ENCODE assay signal across 12 cellular contexts in genomic region chr16:10862432-10862831, GRCh38. TPM values are rescaled to one million over a fixed set of nuclear protein-coding genes. Genes with fewer than 3 reads are reported as not detected.
A peak's percentile ranks its signal among the peaks of the same experiment; 100 is the strongest.
DNase-seq lines count a peak whose midpoint lies in the region; ATAC-seq and TF ChIP-seq lines count a peak whose summit lies in the region.
"Had no signal": no experiment of that assay in that cellular context is flagged by ENCODE, and none has a peak within 500 bp of the region (broad histone marks: within the 10 kb centered on the region; RNA-seq: fewer than 3 reads in every experiment).

No MANE protein-coding gene starts in this region.

- TF ChIP-seq CTCF in A673 (conservative IDR thresholded peaks at IDR 0.05; ENCODE audit: low read depth, low read length): no peak

- no CpG with 5 or more reads among the region's 2 CpGs for WGBS in trophoblast cell (ENCODE audit: extremely low coverage, insufficient coverage, insufficient read length)

- H2BK12ac ChIP-seq in trophoblast cell (ENCODE audit: low read length): no peak overlapping the region

- BruUV-seq in A673 (replicated peaks; lab: Mats Ljungman, UMichigan): no TSS peak

- CTCF ChIA-PET in A673 (lab: Charles Lee): no interaction called here

- H3K4me1 ChIP-seq in trophoblast cell (ENCODE audit: control insufficient read depth in 1 of 2, insufficient read depth in 2 of 2, low read length in 2 of 2): no peaks in the 10 kb centered on the region
- H3K4me1 ChIP-seq in A673 (ENCODE audit: insufficient read depth, low read length, poor library complexity, severe bottlenecking): no peaks in the 10 kb centered on the region

- H3K36me3 ChIP-seq in trophoblast cell (ENCODE audit: control insufficient read depth in 1 of 2, insufficient read depth in 2 of 2, low read length in 2 of 2) (no peaks in the 10 kb centered on the region), A673 (ENCODE audit: insufficient read depth, low read length, poor library complexity, severe bottlenecking) (no peaks in the 10 kb centered on the region)

- H3K23ac ChIP-seq in trophoblast cell (ENCODE audit: low read length): no peak overlapping the region

- DNase-seq in GDM1 (lab: John Stamatoyannopoulos, UW) (peak; percentile 43), NOMO-1 (lab: John Stamatoyannopoulos, UW; ENCODE audit: unreplicated experiment in 2 of 2) (peak; percentile 50 to 77), trophoblast cell (peak; percentile 16 to 41), A673 (ENCODE audit: low spot score) (no peak)
- DNase-seq in activated T-helper 1 cell treated with anti-CD3 and anti-CD28 coated beads, Interleukin-12 subunit alpha, Interleukin-12 subunit beta, Interleukin-2, Interleukin-4 antibody, amounts not matched to agents 30 ng/mL and 10 ng/mL and 1 ng/mL, durations not matched to agents 14 hours and 24 hours and 36 hours (ENCODE audit: low spot score): no peak
- DNase-seq: NCI-H1417 treated with DMSO at 0.1 percent for 48 hours; stimulated activated naive CD4-positive, alpha-beta T cell had no signal

- H2AK5ac ChIP-seq in trophoblast cell (ENCODE audit: low read length): no peak overlapping the region

- H3K9ac ChIP-seq in trophoblast cell (ENCODE audit: low read length): no peak overlapping the region

- H3K27me3 Mint-ChIP-seq in dendritic cell treated with granulocyte-macrophage colony-stimulating factor and Interleukin-4, amounts not matched to agents 40 ng/mL and 50 ng/mL, for 4 days: no peaks in the 10 kb centered on the region
- H3K27me3 Mint-ChIP-seq in activated T-helper 1 cell treated with anti-CD3 and anti-CD28 coated beads, Interleukin-12 subunit alpha, Interleukin-12 subunit beta, Interleukin-2, Interleukin-4 antibody, amounts not matched to agents 30 ng/mL and 10 ng/mL and 1 ng/mL, durations not matched to agents 14 hours and 24 hours and 36 hours (ENCODE audit: insufficient read depth): peaks cover 32% of the 10 kb centered on the region

- no peak overlapping the region for H4K8ac ChIP-seq in trophoblast cell (ENCODE audit: low read depth, low read length)

- H4K91ac ChIP-seq in trophoblast cell (ENCODE audit: low read depth, low read length): no peak overlapping the region

- no peak overlapping the region for H2BK5ac ChIP-seq in trophoblast cell (ENCODE audit: low read depth, low read length, poor library complexity)

- H3K9me3 ChIP-seq in trophoblast cell (ENCODE audit: insufficient read depth, low read depth, low read length): peaks cover 6% of the 10 kb centered on the region
- H3K9me3 ChIP-seq in A673 (ENCODE audit: low read depth, low read length, poor library complexity, severe bottlenecking): no peaks in the 10 kb centered on the region

- peaks cover 17% of the 10 kb centered on the region for H3K36me3 Mint-ChIP-seq in dendritic cell treated with granulocyte-macrophage colony-stimulating factor and Interleukin-4, amounts not matched to agents 40 ng/mL and 50 ng/mL, for 4 days (ENCODE audit: low read depth)
- H3K36me3 Mint-ChIP-seq in activated T-helper 1 cell treated with anti-CD3 and anti-CD28 coated beads, Interleukin-12 subunit alpha, Interleukin-12 subunit beta, Interleukin-2, Interleukin-4 antibody, amounts not matched to agents 30 ng/mL and 10 ng/mL and 1 ng/mL, durations not matched to agents 14 hours and 24 hours and 36 hours (ENCODE audit: low read depth): no peaks in the 10 kb centered on the region

- intact Hi-C loops in dendritic cell treated with granulocyte-macrophage colony-stimulating factor and Interleukin-4, amounts not matched to agents 40 ng/mL and 50 ng/mL, for 4 days (cut with micrococcal nuclease): loop anchor here (2.0 kb wide), 1 partner anchor 16 kb away; no protein-coding TSS in a partner anchor
- intact Hi-C loops in activated T-helper 1 cell treated with anti-CD3 and anti-CD28 coated beads, Interleukin-12 subunit alpha, Interleukin-12 subunit beta, Interleukin-2, Interleukin-4 antibody, amounts not matched to agents 30 ng/mL and 10 ng/mL and 1 ng/mL, durations not matched to agents 14 hours and 24 hours and 36 hours (cut with micrococcal nuclease): no loop called here
- intact Hi-C loops in A673 (cut with micrococcal nuclease; ENCODE audit: unreplicated experiment): no loop called here

- H3K27ac Mint-ChIP-seq in dendritic cell treated with granulocyte-macrophage colony-stimulating factor and Interleukin-4, amounts not matched to agents 40 ng/mL and 50 ng/mL, for 4 days: peak overlapping the region; percentile 59
- no peak overlapping the region for H3K27ac Mint-ChIP-seq in activated T-helper 1 cell treated with anti-CD3 and anti-CD28 coated beads, Interleukin-12 subunit alpha, Interleukin-12 subunit beta, Interleukin-2, Interleukin-4 antibody, amounts not matched to agents 30 ng/mL and 10 ng/mL and 1 ng/mL, durations not matched to agents 14 hours and 24 hours and 36 hours

- no peak overlapping the region for H3K18ac ChIP-seq in trophoblast cell (ENCODE audit: low read length)

- H3K4me3 ChIP-seq in trophoblast cell (ENCODE audit: low read depth, low read length) (no peak overlapping the region), A673 (ENCODE audit: low read depth, low read length, poor library complexity, severe bottlenecking) (no peak overlapping the region)
- H3K4me3 ChIP-seq: dorsolateral prefrontal cortex had no signal

- H4K12ac ChIP-seq in trophoblast cell (ENCODE audit: low read depth, low read length): no peak overlapping the region

- no peak overlapping the region for H3K27ac ChIP-seq in trophoblast cell (ENCODE audit: low read depth, low read length)
- no peak overlapping the region for H3K27ac ChIP-seq in A673 (ENCODE audit: low read depth, low read length, poor library complexity, severe bottlenecking)
- H3K27ac ChIP-seq: dorsolateral prefrontal cortex had no signal

- H3K4me1 Mint-ChIP-seq in dendritic cell treated with granulocyte-macrophage colony-stimulating factor and Interleukin-4, amounts not matched to agents 40 ng/mL and 50 ng/mL, for 4 days (ENCODE audit: low read depth): peaks cover 65% of the 10 kb centered on the region
- H3K4me1 Mint-ChIP-seq in activated T-helper 1 cell treated with anti-CD3 and anti-CD28 coated beads, Interleukin-12 subunit alpha, Interleukin-12 subunit beta, Interleukin-2, Interleukin-4 antibody, amounts not matched to agents 30 ng/mL and 10 ng/mL and 1 ng/mL, durations not matched to agents 14 hours and 24 hours and 36 hours (ENCODE audit: low read depth): peaks cover 23% of the 10 kb centered on the region

- no peaks in the 10 kb centered on the region for H3K27me3 ChIP-seq in trophoblast cell (ENCODE audit: insufficient read depth, low read length)
- H3K27me3 ChIP-seq in A673 (replicated peaks; ENCODE audit: insufficient read depth, low read depth, low read length, poor library complexity): peaks cover 20% of the 10 kb centered on the region

- no peak overlapping the region for H3K14ac ChIP-seq in trophoblast cell (ENCODE audit: low read length)

- H3K79me1 ChIP-seq in trophoblast cell (ENCODE audit: low read length): no peaks in the 10 kb centered on the region

- H3K4me2 ChIP-seq in trophoblast cell (ENCODE audit: low read length): no peak overlapping the region

- POLR2A ChIA-PET in A673 (lab: Charles Lee; ENCODE audit: low non-redundant PET): no interaction called here

- no peak overlapping the region for H3K4me3 Mint-ChIP-seq in dendritic cell treated with granulocyte-macrophage colony-stimulating factor and Interleukin-4, amounts not matched to agents 40 ng/mL and 50 ng/mL, for 4 days
- H3K4me3 Mint-ChIP-seq in activated T-helper 1 cell treated with anti-CD3 and anti-CD28 coated beads, Interleukin-12 subunit alpha, Interleukin-12 subunit beta, Interleukin-2, Interleukin-4 antibody, amounts not matched to agents 30 ng/mL and 10 ng/mL and 1 ng/mL, durations not matched to agents 14 hours and 24 hours and 36 hours: no peak overlapping the region

- ATAC-seq in HG02970 (IDR thresholded peaks at IDR 0.05; ENCODE audit: low FRiP score, unreplicated experiment) (no peak), GM18909 (IDR thresholded peaks at IDR 0.05; ENCODE audit: poor library complexity, unreplicated experiment) (no peak)

- H2BK120ac ChIP-seq in trophoblast cell (ENCODE audit: insufficient read depth, low read length, poor library complexity): no peak overlapping the region

- H3K9me3 Mint-ChIP-seq in dendritic cell treated with granulocyte-macrophage colony-stimulating factor and Interleukin-4, amounts not matched to agents 40 ng/mL and 50 ng/mL, for 4 days: peaks cover 13% of the 10 kb centered on the region
- H3K9me3 Mint-ChIP-seq in activated T-helper 1 cell treated with anti-CD3 and anti-CD28 coated beads, Interleukin-12 subunit alpha, Interleukin-12 subunit beta, Interleukin-2, Interleukin-4 antibody, amounts not matched to agents 30 ng/mL and 10 ng/mL and 1 ng/mL, durations not matched to agents 14 hours and 24 hours and 36 hours: peaks cover 5% of the 10 kb centered on the region

- H3K79me2 ChIP-seq in trophoblast cell (ENCODE audit: control insufficient read depth, insufficient read depth, low read length, poor library complexity): no peaks in the 10 kb centered on the region

- no peak overlapping the region for H3K4ac ChIP-seq in trophoblast cell (ENCODE audit: low read depth, low read length)

- H2AFZ ChIP-seq in trophoblast cell (ENCODE audit: insufficient read depth, low read length, poor library complexity): no peak overlapping the region

RNA-seq across cellular contexts. Expression of gene CIITA, which starts 14.6 kb away (rescaled TPM):
- 0.14 and 0.15 TPM in 2 replicates for polyA plus RNA-seq in trophoblast cell (2013)
- total RNA-seq in activated T-helper 1 cell treated with anti-CD3 and anti-CD28 coated beads, Interleukin-12 subunit alpha, Interleukin-12 subunit beta, Interleukin-2, Interleukin-4 antibody, amounts not matched to agents 30 ng/mL and 10 ng/mL and 1 ng/mL, durations not matched to agents 14 hours and 24 hours and 36 hours: 12.0 and 13.0 TPM in 2 replicates
- not detected in 2 replicates for total RNA-seq in A673 (2021)
- polyA plus RNA-seq: neural cell had no signal

RNA-seq across cellular contexts. Expression of gene TVP23A, which starts 43.8 kb away (rescaled TPM):
- 0.26 and 0.40 TPM in 2 replicates for polyA plus RNA-seq in trophoblast cell (2013)
- total RNA-seq in activated T-helper 1 cell treated with anti-CD3 and anti-CD28 coated beads, Interleukin-12 subunit alpha, Interleukin-12 subunit beta, Interleukin-2, Interleukin-4 antibody, amounts not matched to agents 30 ng/mL and 10 ng/mL and 1 ng/mL, durations not matched to agents 14 hours and 24 hours and 36 hours: not detected in 2 replicates
- total RNA-seq in A673 (2021): not detected in 2 replicates

Comparison
In these comparisons a context has a peak if more than half of its experiments do, and no peak if none do; other contexts are left out.
1. DNase-seq: peak in GDM1 (single experiment), NOMO-1 (2 of 2) and trophoblast cell (2 of 2); none in activated T-helper 1 cell treated with anti-CD3 and anti-CD28 coated beads, Interleukin-12 subunit alpha, Interleukin-12 subunit beta, Interleukin-2, Interleukin-4 antibody, amounts not matched to agents 30 ng/mL and 10 ng/mL and 1 ng/mL, durations not matched to agents 14 hours and 24 hours and 36 hours (single experiment) and A673 (single experiment).
2. RNA of gene CIITA, which starts 14.6 kb away (total RNA-seq): 12.0 to 13.0 TPM in activated T-helper 1 cell treated with anti-CD3 and anti-CD28 coated beads, Interleukin-12 subunit alpha, Interleukin-12 subunit beta, Interleukin-2, Interleukin-4 antibody, amounts not matched to agents 30 ng/mL and 10 ng/mL and 1 ng/mL, durations not matched to agents 14 hours and 24 hours and 36 hours; not detected in A673; every median in the first group is over 10 times any median in the second.